Comparison of ENCODE assay signal across 22 cellular contexts in the genomic region with DNA sequence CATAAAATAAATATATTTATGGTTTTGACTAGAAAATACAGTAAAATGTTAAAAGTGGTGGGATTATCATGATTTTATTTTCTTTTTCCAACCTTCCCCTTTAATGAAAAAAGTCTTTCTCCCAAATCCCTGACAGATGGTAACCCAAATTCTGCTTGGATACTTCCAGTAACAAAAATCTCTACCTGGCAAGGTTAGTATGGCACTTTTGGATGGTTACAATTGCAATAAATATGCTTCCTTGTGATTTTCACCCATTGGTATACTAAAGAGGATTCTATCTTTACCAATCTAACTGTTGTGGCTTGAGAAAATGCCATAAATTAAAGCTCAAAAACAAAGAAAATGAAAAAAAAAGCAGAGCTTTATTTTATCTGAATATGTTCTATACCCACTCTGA.
"Had no signal": no experiment of that assay in that cellular context is flagged by ENCODE, and none has a peak within 500 bp of the region (broad histone marks: within the 10 kb centered on the region; RNA-seq: fewer than 3 reads in every experiment).

No MANE protein-coding gene starts in this region.

- H3K4me3 Mint-ChIP-seq: dendritic cell treated with granulocyte-macrophage colony-stimulating factor and Interleukin-4, amounts not matched to agents 40 ng/mL and 50 ng/mL, for 4 days; effector memory CD8-positive, alpha-beta T cell; endodermal cell had no signal

- ATAC-seq: effector memory CD8-positive, alpha-beta T cell; esophagus mucosa; foreskin keratinocyte; gastrocnemius medialis; gastroesophageal sphincter; heart left ventricle; heart right ventricle had no signal

- DNase-seq: colonic mucosa; cortex of kidney; dermis blood vessel endothelial cell; dorsolateral prefrontal cortex; effector CD4-positive, alpha-beta T cell; effector CD8-positive, alpha-beta T cell; effector memory CD4-positive, alpha-beta T cell; effector memory CD8-positive, alpha-beta T cell; endodermal cell; erythroblast; esophagus squamous epithelium; foreskin fibroblast; foreskin keratinocyte; foreskin melanocyte; gastrocnemius medialis; glutamatergic neuron; head of caudate nucleus; heart left ventricle; heart right ventricle had no signal

- H3K9me3 Mint-ChIP-seq: dendritic cell treated with granulocyte-macrophage colony-stimulating factor and Interleukin-4, amounts not matched to agents 40 ng/mL and 50 ng/mL, for 4 days; endodermal cell had no signal

- H3K4me1 Mint-ChIP-seq: endodermal cell had no signal

- H3K27ac Mint-ChIP-seq: dendritic cell treated with granulocyte-macrophage colony-stimulating factor and Interleukin-4, amounts not matched to agents 40 ng/mL and 50 ng/mL, for 4 days; effector memory CD8-positive, alpha-beta T cell; endodermal cell had no signal
